17 cellular contexts compared by ENCODE assay signal in the genomic region with DNA sequence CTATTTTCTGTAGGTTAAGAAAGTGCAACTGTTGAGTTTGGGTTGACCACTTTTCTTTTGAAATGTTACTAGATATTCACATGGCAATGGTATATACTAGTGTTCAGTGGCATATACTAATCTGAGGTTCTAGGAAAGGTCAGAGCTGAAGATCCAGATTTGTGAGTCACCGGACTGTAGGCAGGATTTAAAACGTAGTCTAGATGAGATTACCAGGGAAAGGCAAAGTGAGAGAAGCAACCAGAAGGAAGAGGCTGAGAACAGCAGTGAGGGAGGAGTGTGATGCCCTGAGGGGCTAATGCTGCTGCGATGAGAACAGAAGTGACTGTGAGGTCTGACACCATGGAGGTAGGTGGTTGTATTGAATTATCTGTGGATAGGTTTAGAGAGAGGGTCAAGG. TPM values are rescaled to one million over a fixed set of nuclear protein-coding genes. Genes with fewer than 3 reads are reported as not detected.
DNase-seq lines count a peak whose midpoint lies in the region; ATAC-seq, FAIRE-seq and TF ChIP-seq lines count a peak whose summit lies in the region.
"Had no signal": no experiment of that assay in that cellular context is flagged by ENCODE, and none has a peak within 500 bp of the region (broad histone marks: within the 10 kb centered on the region; RNA-seq: fewer than 3 reads in every experiment).

No MANE protein-coding gene starts in this region.

- DNase-seq in ELF-1 (ENCODE audit: low read depth, low spot score) (peak; percentile 50), M059J (ENCODE audit: low read depth) (peak; percentile 20), bronchial epithelial cell (ENCODE audit: low read depth) (peak; percentile 29), iris pigment epithelial cell (ENCODE audit: low read depth) (peak; percentile 57)
- DNase-seq: C1 segment of cervical spinal cord, DMS79 treated with DMSO at 0.1 percent for 48 hours, NCI-H1436, NCI-H2029, NCI-H2171, NCI-H446 treated with DMSO at 0.1 percent for 48 hours, NCI-H748 treated with DMSO at 0.1 percent for 48 hours, OCI-M1 had no signal

- no peak for FAIRE-seq in bronchial epithelial cell (lab: Jason Lieb, UNC)
- FAIRE-seq: HTR-8/SVneo had no signal

- H3K27me3 ChIP-seq in bronchial epithelial cell (ENCODE audit: control insufficient read depth, insufficient read depth, low read length) (no peaks in the 10 kb centered on the region), gastroesophageal sphincter (peaks cover 5% of the 10 kb centered on the region)

- TF ChIP-seq CTCF in bronchial epithelial cell (IDR thresholded peaks at IDR 0.05; ENCODE audit: insufficient read depth, low read length, severe bottlenecking) (no peak), gastroesophageal sphincter (IDR thresholded peaks at IDR 0.05) (no peak)

- ATAC-seq in HG02642 (IDR thresholded peaks at IDR 0.05; ENCODE audit: poor library complexity, unreplicated experiment) (no peak), GM21619 (IDR thresholded peaks at IDR 0.05; ENCODE audit: unreplicated experiment) (no peak), gastroesophageal sphincter (no peak)

- 69 to 89% methylated on average over 3 of the region's 3 CpGs for WGBS in gastroesophageal sphincter (ENCODE audit: low coverage in 1 of 2), 2 donors

- H3K4me1 ChIP-seq in gastroesophageal sphincter: no peaks in the 10 kb centered on the region

- no peak for TF ChIP-seq EP300 in gastroesophageal sphincter (IDR thresholded peaks at IDR 0.05)

- H3K27ac ChIP-seq in gastroesophageal sphincter: no peak overlapping the region
- H3K27ac ChIP-seq: RWPE1 had no signal

- H3K36me3 ChIP-seq in bronchial epithelial cell (ENCODE audit: control insufficient read depth, insufficient read depth, low read length) (no peaks in the 10 kb centered on the region), gastroesophageal sphincter (no peaks in the 10 kb centered on the region)

- no peaks in the 10 kb centered on the region for H3K9me3 ChIP-seq in gastroesophageal sphincter

- TF ChIP-seq POLR2A in gastroesophageal sphincter (IDR thresholded peaks at IDR 0.05): no peak

- no peak overlapping the region for H3K4me3 ChIP-seq in bronchial epithelial cell (ENCODE audit: low read depth, low read length)
- H3K4me3 ChIP-seq in gastroesophageal sphincter: no peak overlapping the region

RNA-seq across cellular contexts. Expression of a gene that starts 9.7 kb away (rescaled TPM):
- total RNA-seq in M059J (2014; rRNA removed; shearing (Covaris generic)): 25.8 and 44.1 TPM in 2 replicates
- total RNA-seq in bronchial epithelial cell: 52.1 and 54.0 TPM in 2 replicates
- total RNA-seq in gastroesophageal sphincter: 100 to 1,000 TPM in 1 of 4 donors, 10 to 100 TPM in 3; 16.6 to 110 (median 27.1) TPM

RNA-seq across cellular contexts. Expression of a gene that starts 36.3 kb away (rescaled TPM):
- 28.6 and 54.1 TPM in 2 replicates for total RNA-seq in M059J (2014; rRNA removed; shearing (Covaris generic))
- total RNA-seq in bronchial epithelial cell (27.7 and 54.0 TPM in 2 replicates), gastroesophageal sphincter (10 to 100 TPM; 11.2 to 20.0 (median 15.6) TPM)
